In genomic region chr7:26686448-26686981, GRCh38 we compare ENCODE assay signal across 7 cellular contexts.
DNase-seq lines count a peak whose midpoint lies in the region; ATAC-seq and TF ChIP-seq lines count a peak whose summit lies in the region.

No MANE protein-coding gene starts in this region.

- DNase-seq in GM10248 (ENCODE audit: extremely low spot score) (no peak), NAMALWA (ENCODE audit: low spot score) (peak; percentile 75), SKM-1 treated with dmso at 0.1 percent for 144 hours (lab: John Stamatoyannopoulos, UW; ENCODE audit: unreplicated experiment) (peak; percentile 25), foreskin fibroblast (peak; percentile 45 to 63), retinal pigment epithelial cell (ENCODE audit: low read depth) (no peak)

- CTCF ChIA-PET in GM10248 (lab: Yijun Ruan, JAX) = interaction anchor here (1.0 to 2.1 kb wide), 9 partner anchors 12 to 490 kb away, joined by 3 to 11 read pairs (median 4); no protein-coding TSS in a partner anchor

- POLR2A ChIA-PET in GM10248 (lab: Yijun Ruan, JAX) = no interaction called here

- no peak for ATAC-seq in HG02970 (IDR thresholded peaks at IDR 0.05; ENCODE audit: low FRiP score, unreplicated experiment)
- no peak for ATAC-seq in GM19467 (IDR thresholded peaks at IDR 0.05; ENCODE audit: unreplicated experiment)

- TF ChIP-seq CTCF in GM10248 (IDR thresholded peaks at IDR 0.05; ENCODE audit: control extremely low read depth, extremely low read depth, low read depth, missing control alignments) = peak; percentile 58
- TF ChIP-seq CTCF in foreskin fibroblast (IDR thresholded peaks at IDR 0.05; ENCODE audit: low read depth, low read length) = peak; percentile 45
- peak; percentile 56 for TF ChIP-seq CTCF in retinal pigment epithelial cell (conservative IDR thresholded peaks at IDR 0.05; ENCODE audit: low read depth, low read length)

- H3K4me3 ChIP-seq in foreskin fibroblast (ENCODE audit: low read depth in 1 of 2, low read length in 2 of 2) (no peak overlapping the region), retinal pigment epithelial cell (ENCODE audit: low read length) (no peak overlapping the region)

Comparison
In these comparisons a context has a peak if more than half of its experiments do, and no peak if none do; other contexts are left out.
1. DNase-seq: peak in NAMALWA (single experiment), SKM-1 treated with dmso at 0.1 percent for 144 hours (single experiment) and foreskin fibroblast (2 of 2); none in GM10248 (single experiment) and retinal pigment epithelial cell (single experiment).
2. Peak in every context shown above with its lines, with median percentiles within 50 percentile points of each other: CTCF ChIP-seq.